12 cellular contexts compared by ENCODE assay signal in the genomic region with DNA sequence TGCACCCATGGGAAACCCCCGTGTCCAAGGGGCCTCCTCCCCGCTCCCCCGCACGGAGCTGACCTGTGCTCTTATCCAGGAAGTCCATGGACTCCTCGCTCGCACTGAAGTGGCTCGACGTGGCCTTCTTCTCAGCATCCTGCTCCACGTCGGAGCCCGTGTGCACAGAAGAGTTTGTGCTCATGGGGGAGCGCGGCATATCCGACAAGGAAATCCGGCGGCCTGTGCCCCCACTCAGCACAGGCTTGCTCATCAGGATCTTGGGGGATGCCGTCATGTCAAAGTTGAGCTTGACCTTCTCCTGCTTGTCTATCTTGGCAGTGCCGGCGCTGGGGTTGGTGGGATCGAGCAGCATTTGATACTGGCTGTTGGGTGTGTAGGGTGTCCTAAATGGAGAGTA.
DNase-seq lines count a peak whose midpoint lies in the region; ATAC-seq and TF ChIP-seq lines count a peak whose summit lies in the region.
"Had no signal": no experiment of that assay in that cellular context is flagged by ENCODE, and none has a peak within 500 bp of the region (broad histone marks: within the 10 kb centered on the region; RNA-seq: fewer than 3 reads in every experiment).

No MANE protein-coding gene starts in this region.

- H3K4me1 ChIP-seq in mesenchymal stem cell (ENCODE audit: control insufficient read depth, insufficient read depth, low read depth, low read length) (peaks cover 32% of the 10 kb centered on the region), thoracic aorta (ENCODE audit: control insufficient read depth in 1 of 2, low read depth in 2 of 2) (peaks cover 51 to 63% of the 10 kb centered on the region in 2 donors), HAP-1 (no peaks in the 10 kb centered on the region)

- DNase-seq in activated naive CD4-positive, alpha-beta T cell treated with anti-CD3 and anti-CD28 coated beads, Interleukin-2, amount 10 ng/mL, durations not matched to agents 7 days and 5 days, result no peak
- DNase-seq in activated naive CD8-positive, alpha-beta T cell treated with anti-CD3 and anti-CD28 coated beads for 36 hours, result no peak
- no peak for DNase-seq in mesenchymal stem cell
- no peak for DNase-seq in thoracic aorta (ENCODE audit: low spot score)
- DNase-seq in stimulated activated CD4-positive, alpha-beta T cell treated with anti-CD3 and anti-CD28 coated beads, Interleukin-2, amount 100 ng/mL, for 24 hours, result no peak
- DNase-seq in HAP-1 (ENCODE audit: low spot score in 2 of 2), result no peak
- DNase-seq: activated CD8-positive, alpha-beta memory T cell treated with anti-CD3 and anti-CD28 coated beads, Interleukin-2, amount 50 U/mL, for 4 hours; DMS53; NCI-H345 had no signal

- peak overlapping the region in 1 of 2 experiments; percentile 77 for H3K23ac ChIP-seq in mesenchymal stem cell (ENCODE audit: low read length in 2 of 2)

- in situ Hi-C loops in HAP-1 (cut with MboI; ENCODE audit: low sequenced_read_pairs), result loop anchor here (5.0 to 25.0 kb wide), 2 partner anchors 106 to 361 kb away; no protein-coding TSS in a partner anchor

- no peak overlapping the region for H4K8ac ChIP-seq in mesenchymal stem cell (ENCODE audit: low read length)

- peaks cover 6% of the 10 kb centered on the region for H3K36me3 Mint-ChIP-seq in activated naive CD4-positive, alpha-beta T cell treated with anti-CD3 and anti-CD28 coated beads, Interleukin-2, amount 50 U/mL, for 24 hours
- H3K36me3 Mint-ChIP-seq in activated naive CD4-positive, alpha-beta T cell treated with anti-CD3 and anti-CD28 coated beads, Interleukin-2, amount 10 ng/mL, durations not matched to agents 7 days and 5 days, result peaks cover 54% of the 10 kb centered on the region
- peaks cover 37% of the 10 kb centered on the region for H3K36me3 Mint-ChIP-seq in activated naive CD8-positive, alpha-beta T cell treated with anti-CD3 and anti-CD28 coated beads for 36 hours

- H3K4me3 ChIP-seq in mesenchymal stem cell (ENCODE audit: insufficient read depth in 1 of 2, low read depth in 1 of 2, low read length in 2 of 2) (no peak overlapping the region), thoracic aorta (no peak overlapping the region), HAP-1 (no peak overlapping the region)
- H3K4me3 ChIP-seq: lung had no signal

- H3K27ac Mint-ChIP-seq in activated naive CD4-positive, alpha-beta T cell treated with anti-CD3 and anti-CD28 coated beads, Interleukin-2, amount 50 U/mL, for 24 hours, result peak overlapping the region; percentile 76
- no peak overlapping the region for H3K27ac Mint-ChIP-seq in activated naive CD4-positive, alpha-beta T cell treated with anti-CD3 and anti-CD28 coated beads, Interleukin-2, amount 10 ng/mL, durations not matched to agents 7 days and 5 days
- H3K27ac Mint-ChIP-seq in activated naive CD8-positive, alpha-beta T cell treated with anti-CD3 and anti-CD28 coated beads for 36 hours, result peak overlapping the region; percentile 91

- peak overlapping the region; percentile 16 for H3K27ac ChIP-seq in mesenchymal stem cell (ENCODE audit: low read length, poor library complexity, severe bottlenecking)
- H3K27ac ChIP-seq in thoracic aorta, result peak overlapping the region; percentile 93 to 94

- H4K91ac ChIP-seq in mesenchymal stem cell (ENCODE audit: low read length), result peak overlapping the region; percentile 83

- H3K4me3 Mint-ChIP-seq in activated naive CD4-positive, alpha-beta T cell treated with anti-CD3 and anti-CD28 coated beads, Interleukin-2, amount 50 U/mL, for 24 hours, result no peak overlapping the region
- H3K4me3 Mint-ChIP-seq in activated naive CD4-positive, alpha-beta T cell treated with anti-CD3 and anti-CD28 coated beads, Interleukin-2, amount 10 ng/mL, durations not matched to agents 7 days and 5 days, result no peak overlapping the region
- no peak overlapping the region for H3K4me3 Mint-ChIP-seq in activated naive CD8-positive, alpha-beta T cell treated with anti-CD3 and anti-CD28 coated beads for 36 hours

- H3K36me3 ChIP-seq in mesenchymal stem cell (ENCODE audit: control insufficient read depth in 1 of 2, insufficient read depth in 2 of 2, low read depth in 1 of 2, low read length in 2 of 2) (peaks cover 32 to 41% of the 10 kb centered on the region in 2 experiments), thoracic aorta (no peaks in the 10 kb centered on the region), HAP-1 (replicated peaks) (peaks cover 71% of the 10 kb centered on the region)

- H2BK5ac ChIP-seq in mesenchymal stem cell (ENCODE audit: low read depth, low read length, poor library complexity, severe bottlenecking), result peak overlapping the region; percentile 14

- no peaks in the 10 kb centered on the region for H3K9me3 Mint-ChIP-seq in activated naive CD4-positive, alpha-beta T cell treated with anti-CD3 and anti-CD28 coated beads, Interleukin-2, amount 50 U/mL, for 24 hours
- H3K9me3 Mint-ChIP-seq in activated naive CD4-positive, alpha-beta T cell treated with anti-CD3 and anti-CD28 coated beads, Interleukin-2, amount 10 ng/mL, durations not matched to agents 7 days and 5 days, result no peaks in the 10 kb centered on the region
- H3K9me3 Mint-ChIP-seq in activated naive CD8-positive, alpha-beta T cell treated with anti-CD3 and anti-CD28 coated beads for 36 hours, result no peaks in the 10 kb centered on the region

- TF ChIP-seq CTCF in thoracic aorta (IDR thresholded peaks at IDR 0.05), result no peak

- H2BK15ac ChIP-seq in mesenchymal stem cell (ENCODE audit: low read depth, poor library complexity, severe bottlenecking), result no peak overlapping the region

- H3K9me3 ChIP-seq in mesenchymal stem cell (ENCODE audit: control insufficient read depth, low read length) (no peaks in the 10 kb centered on the region), thoracic aorta (no peaks in the 10 kb centered on the region), HAP-1 (no peaks in the 10 kb centered on the region)

- H3K4me2 ChIP-seq in mesenchymal stem cell (ENCODE audit: low read length, poor library complexity, severe bottlenecking), result no peak overlapping the region

- WGBS in mesenchymal stem cell, result 98% methylated on average over 20 of the region's 20 CpGs

- peaks cover 20% of the 10 kb centered on the region for H3K79me1 ChIP-seq in mesenchymal stem cell (replicated peaks; ENCODE audit: low read length, poor library complexity, severe bottlenecking)

- H3K14ac ChIP-seq in mesenchymal stem cell (ENCODE audit: low read length in 2 of 2), result no peak overlapping the region

- peak overlapping the region; percentile 87 for H3K9ac ChIP-seq in mesenchymal stem cell (ENCODE audit: low read length)

- no peak overlapping the region for H2BK120ac ChIP-seq in mesenchymal stem cell (ENCODE audit: low read depth, low read length)

- no peaks in the 10 kb centered on the region for H3K27me3 ChIP-seq in mesenchymal stem cell (ENCODE audit: control insufficient read depth in 1 of 2, insufficient read depth in 1 of 2, low read length in 2 of 2)
- no peaks in the 10 kb centered on the region for H3K27me3 ChIP-seq in thoracic aorta (replicated peaks; ENCODE audit: insufficient read depth)
- no peaks in the 10 kb centered on the region for H3K27me3 ChIP-seq in HAP-1 (ENCODE audit: low read depth)

- H2BK12ac ChIP-seq in mesenchymal stem cell (ENCODE audit: low read length in 2 of 2), result peak overlapping the region; percentile 79 to 92

- peaks cover 29% of the 10 kb centered on the region for H3K4me1 Mint-ChIP-seq in activated naive CD4-positive, alpha-beta T cell treated with anti-CD3 and anti-CD28 coated beads, Interleukin-2, amount 50 U/mL, for 24 hours
- H3K4me1 Mint-ChIP-seq in activated naive CD4-positive, alpha-beta T cell treated with anti-CD3 and anti-CD28 coated beads, Interleukin-2, amount 10 ng/mL, durations not matched to agents 7 days and 5 days, result peaks cover 24% of the 10 kb centered on the region
- H3K4me1 Mint-ChIP-seq in activated naive CD8-positive, alpha-beta T cell treated with anti-CD3 and anti-CD28 coated beads for 36 hours, result peaks cover 45% of the 10 kb centered on the region

- H2AFZ ChIP-seq in mesenchymal stem cell (ENCODE audit: low read depth, low read length), result no peak overlapping the region

- CTCF ChIA-PET in activated naive CD4-positive, alpha-beta T cell treated with anti-CD3 and anti-CD28 coated beads, Interleukin-2, amount 10 ng/mL, durations not matched to agents 7 days and 5 days (lab: Charles Lee), result interaction anchor here (1.2 to 6.7 kb wide), 2 partner anchors 105 to 345 kb away, joined by 3 to 403 read pairs; no protein-coding TSS in a partner anchor

- no peaks in the 10 kb centered on the region for H3K27me3 Mint-ChIP-seq in activated naive CD4-positive, alpha-beta T cell treated with anti-CD3 and anti-CD28 coated beads, Interleukin-2, amount 50 U/mL, for 24 hours
- H3K27me3 Mint-ChIP-seq in activated naive CD4-positive, alpha-beta T cell treated with anti-CD3 and anti-CD28 coated beads, Interleukin-2, amount 10 ng/mL, durations not matched to agents 7 days and 5 days, result no peaks in the 10 kb centered on the region
- no peaks in the 10 kb centered on the region for H3K27me3 Mint-ChIP-seq in activated naive CD8-positive, alpha-beta T cell treated with anti-CD3 and anti-CD28 coated beads for 36 hours

- H3K4ac ChIP-seq in mesenchymal stem cell (ENCODE audit: low read depth in 1 of 2, low read length in 2 of 2), result peak overlapping the region; percentile 0 to 7

- no peak for ATAC-seq in thoracic aorta (ENCODE audit: insufficient number of reproducible peaks, low FRiP score, low read depth)
- ATAC-seq in HG03095 (IDR thresholded peaks at IDR 0.05; ENCODE audit: unreplicated experiment), result no peak

- H3K18ac ChIP-seq in mesenchymal stem cell (ENCODE audit: low read depth in 1 of 2, low read length in 2 of 2), result peak overlapping the region; percentile 31 to 47

- H2AK5ac ChIP-seq in mesenchymal stem cell (ENCODE audit: low read length, severe bottlenecking), result peak overlapping the region; percentile 98
